Comparison of ENCODE assay signal across 1 cellular context in the genomic region with DNA sequence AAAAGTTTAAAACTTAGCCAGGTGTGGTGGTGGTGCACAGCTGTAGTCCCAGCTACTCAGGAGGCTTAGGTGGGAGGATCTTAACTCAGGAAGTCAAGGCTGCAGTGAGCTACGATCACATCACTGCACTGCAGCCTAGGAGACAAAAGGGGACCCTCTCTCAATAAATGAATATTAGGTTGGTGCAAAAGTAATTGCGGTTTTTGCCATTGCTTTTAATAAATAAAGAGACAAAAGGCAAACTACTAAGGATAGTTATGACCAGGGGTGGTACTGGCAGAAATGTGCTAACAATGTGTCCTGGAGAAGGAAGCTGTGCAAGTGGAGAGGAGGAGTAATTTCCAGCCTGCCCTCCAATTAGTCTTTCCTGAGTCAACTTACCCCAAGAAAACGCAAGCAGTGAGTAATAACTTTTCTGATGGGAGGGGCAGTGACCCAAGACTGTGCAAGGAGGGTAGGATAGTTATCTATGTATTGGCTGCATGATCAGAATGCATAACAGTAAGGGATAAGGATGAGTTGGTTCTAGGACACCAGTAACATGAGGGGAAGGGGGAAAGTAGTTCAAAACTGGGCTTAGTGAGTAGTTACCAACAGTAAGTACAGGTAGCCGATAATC.
TF ChIP-seq lines count a peak whose summit lies in the region.

No MANE protein-coding gene starts in this region.

TF ChIP-seq in HepG2, 621 proteins besides CTCF, POLR2A, EP300 and RAD21:
- TF ChIP-seq ARHGAP35 (CRISPR knock-in tag; IDR thresholded peaks at IDR 0.05; ENCODE audit: borderline replicate concordance) (0 out of 2 replicates have a peak, but pooled peaks have one; percentile 19), ZNF577 (CRISPR knock-in tag; IDR thresholded peaks at IDR 0.05; ENCODE audit: borderline replicate concordance, low read depth) (no peak)
- TF ChIP-seq, protein P1, sequence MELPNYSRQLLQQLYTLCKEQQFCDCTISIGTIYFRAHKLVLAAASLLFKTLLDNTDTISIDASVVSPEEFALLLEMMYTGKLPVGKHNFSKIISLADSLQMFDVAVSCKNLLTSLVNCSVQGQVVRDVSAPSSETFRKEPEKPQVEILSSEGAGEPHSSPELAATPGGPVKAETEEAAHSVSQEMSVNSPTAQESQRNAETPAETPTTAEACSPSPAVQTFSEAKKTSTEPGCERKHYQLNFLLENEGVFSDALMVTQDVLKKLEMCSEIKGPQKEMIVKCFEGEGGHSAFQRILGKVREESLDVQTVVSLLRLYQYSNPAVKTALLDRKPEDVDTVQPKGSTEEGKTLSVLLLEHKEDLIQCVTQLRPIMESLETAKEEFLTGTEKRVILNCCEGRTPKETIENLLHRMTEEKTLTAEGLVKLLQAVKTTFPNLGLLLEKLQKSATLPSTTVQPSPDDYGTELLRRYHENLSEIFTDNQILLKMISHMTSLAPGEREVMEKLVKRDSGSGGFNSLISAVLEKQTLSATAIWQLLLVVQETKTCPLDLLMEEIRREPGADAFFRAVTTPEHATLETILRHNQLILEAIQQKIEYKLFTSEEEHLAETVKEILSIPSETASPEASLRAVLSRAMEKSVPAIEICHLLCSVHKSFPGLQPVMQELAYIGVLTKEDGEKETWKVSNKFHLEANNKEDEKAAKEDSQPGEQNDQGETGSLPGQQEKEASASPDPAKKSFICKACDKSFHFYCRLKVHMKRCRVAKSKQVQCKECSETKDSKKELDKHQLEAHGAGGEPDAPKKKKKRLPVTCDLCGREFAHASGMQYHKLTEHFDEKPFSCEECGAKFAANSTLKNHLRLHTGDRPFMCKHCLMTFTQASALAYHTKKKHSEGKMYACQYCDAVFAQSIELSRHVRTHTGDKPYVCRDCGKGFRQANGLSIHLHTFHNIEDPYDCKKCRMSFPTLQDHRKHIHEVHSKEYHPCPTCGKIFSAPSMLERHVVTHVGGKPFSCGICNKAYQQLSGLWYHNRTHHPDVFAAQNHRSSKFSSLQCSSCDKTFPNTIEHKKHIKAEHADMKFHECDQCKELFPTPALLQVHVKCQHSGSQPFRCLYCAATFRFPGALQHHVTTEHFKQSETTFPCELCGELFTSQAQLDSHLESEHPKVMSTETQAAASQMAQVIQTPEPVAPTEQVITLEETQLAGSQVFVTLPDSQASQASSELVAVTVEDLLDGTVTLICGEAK (IDR thresholded peaks at IDR 0.05) = peak; percentile 55; the same call in 1 of the 2 replicates
- TF ChIP-seq, protein P1 (CRISPR knock-in tag; IDR thresholded peaks at IDR 0.05) = no peak
